18 cellular contexts compared by ENCODE assay signal in genomic region chr5:80977764-80978163, GRCh38.
"Had no signal": no experiment of that assay in that cellular context is flagged by ENCODE, and none has a peak within 500 bp of the region (broad histone marks: within the 10 kb centered on the region; RNA-seq: fewer than 3 reads in every experiment).

No MANE protein-coding gene starts in this region.

- DNase-seq: activated CD4-positive, alpha-beta T cell treated with anti-CD3 and anti-CD28 coated beads, Interleukin-2, amount 50 U/mL, for 4 hours; activated gamma-delta T cell treated with Interleukin-2 at 50 U/mL for 16 hours; adrenal gland; effector memory CD8-positive, alpha-beta T cell; esophagus squamous epithelium; SJCRH30; stimulated activated CD4-positive, alpha-beta T cell treated with anti-CD3 and anti-CD28 coated beads, Interleukin-2, amount 100 ng/mL, for 24 hours; T-helper 17 cell; WERI-Rb-1 had no signal

- H3K27ac Mint-ChIP-seq: activated naive CD4-positive, alpha-beta T cell treated with anti-CD3 and anti-CD28 coated beads, Interleukin-2, amount 50 U/mL, for 72 hours; activated T-helper 1 cell treated with anti-CD3 and anti-CD28 coated beads, Interleukin-12 subunit alpha, Interleukin-12 subunit beta, Interleukin-2, Interleukin-4 antibody, amounts not matched to agents 30 ng/mL and 10 ng/mL and 1 ng/mL, durations not matched to agents 14 hours and 24 hours and 36 hours; effector memory CD8-positive, alpha-beta T cell; natural killer cell treated with Interleukin-12 subunit alpha and Interleukin-12 subunit beta and Interleukin-15 and Interleukin-18, amount 100 ng/mL, for 72 hours; stimulated activated naive CD8-positive, alpha-beta T cell treated with anti-CD3 and anti-CD28 coated beads, Interleukin-15, Interleukin-2, amounts not matched to agents 100 ng/mL and 50 ng/mL, for 24 hours; type B pancreatic cell had no signal

- H3K4me3 Mint-ChIP-seq: activated T-helper 1 cell treated with anti-CD3 and anti-CD28 coated beads, Interleukin-12 subunit alpha, Interleukin-12 subunit beta, Interleukin-2, Interleukin-4 antibody, amounts not matched to agents 30 ng/mL and 10 ng/mL and 1 ng/mL, durations not matched to agents 14 hours and 24 hours and 36 hours; effector memory CD8-positive, alpha-beta T cell; natural killer cell treated with Interleukin-12 subunit alpha and Interleukin-12 subunit beta and Interleukin-15 and Interleukin-18, amount 100 ng/mL, for 72 hours; stimulated activated naive CD8-positive, alpha-beta T cell treated with anti-CD3 and anti-CD28 coated beads, Interleukin-15, Interleukin-2, amounts not matched to agents 100 ng/mL and 50 ng/mL, for 24 hours; T-helper 17 cell; type B pancreatic cell had no signal

- H3K36me3 Mint-ChIP-seq: natural killer cell treated with Interleukin-12 subunit alpha and Interleukin-12 subunit beta and Interleukin-15 and Interleukin-18, amount 100 ng/mL, for 72 hours; type B pancreatic cell had no signal

- H3K9me3 ChIP-seq: adrenal gland, esophagus squamous epithelium, neutrophil, SJCRH30, suprapubic skin had no signal

- H3K36me3 ChIP-seq: adrenal gland, cardiac muscle cell, esophagus squamous epithelium, neutrophil, SJCRH30, suprapubic skin, WERI-Rb-1 had no signal

- H3K9me3 Mint-ChIP-seq: activated T-helper 1 cell treated with anti-CD3 and anti-CD28 coated beads, Interleukin-12 subunit alpha, Interleukin-12 subunit beta, Interleukin-2, Interleukin-4 antibody, amounts not matched to agents 30 ng/mL and 10 ng/mL and 1 ng/mL, durations not matched to agents 14 hours and 24 hours and 36 hours; effector memory CD8-positive, alpha-beta T cell; natural killer cell treated with Interleukin-12 subunit alpha and Interleukin-12 subunit beta and Interleukin-15 and Interleukin-18, amount 100 ng/mL, for 72 hours; stimulated activated naive CD8-positive, alpha-beta T cell treated with anti-CD3 and anti-CD28 coated beads, Interleukin-15, Interleukin-2, amounts not matched to agents 100 ng/mL and 50 ng/mL, for 24 hours had no signal

- H3K4me1 ChIP-seq: adrenal gland, esophagus squamous epithelium, parathyroid adenoma, SJCRH30, suprapubic skin had no signal

- H3K4me3 ChIP-seq: adrenal gland, cardiac muscle cell, esophagus squamous epithelium, SJCRH30, suprapubic skin had no signal

- H3K27me3 Mint-ChIP-seq: effector memory CD8-positive, alpha-beta T cell; natural killer cell treated with Interleukin-12 subunit alpha and Interleukin-12 subunit beta and Interleukin-15 and Interleukin-18, amount 100 ng/mL, for 72 hours; stimulated activated naive CD8-positive, alpha-beta T cell treated with anti-CD3 and anti-CD28 coated beads, Interleukin-15, Interleukin-2, amounts not matched to agents 100 ng/mL and 50 ng/mL, for 24 hours; T-helper 17 cell; type B pancreatic cell had no signal

- H3K27ac ChIP-seq: adrenal gland, cardiac muscle cell, neutrophil, parathyroid adenoma, SJCRH30, suprapubic skin, WERI-Rb-1 had no signal

- ATAC-seq: activated naive CD4-positive, alpha-beta T cell treated with anti-CD3 and anti-CD28 coated beads, Interleukin-2, amount 50 U/mL, for 72 hours; effector memory CD8-positive, alpha-beta T cell; natural killer cell treated with Interleukin-12 subunit alpha and Interleukin-12 subunit beta and Interleukin-15 and Interleukin-18, amount 100 ng/mL, for 72 hours; T-helper 17 cell had no signal

- H3K27me3 ChIP-seq: adrenal gland, cardiac muscle cell, esophagus squamous epithelium, neutrophil, SJCRH30, suprapubic skin had no signal
